Comparison of ENCODE assay signal across 11 cellular contexts in the genomic region with DNA sequence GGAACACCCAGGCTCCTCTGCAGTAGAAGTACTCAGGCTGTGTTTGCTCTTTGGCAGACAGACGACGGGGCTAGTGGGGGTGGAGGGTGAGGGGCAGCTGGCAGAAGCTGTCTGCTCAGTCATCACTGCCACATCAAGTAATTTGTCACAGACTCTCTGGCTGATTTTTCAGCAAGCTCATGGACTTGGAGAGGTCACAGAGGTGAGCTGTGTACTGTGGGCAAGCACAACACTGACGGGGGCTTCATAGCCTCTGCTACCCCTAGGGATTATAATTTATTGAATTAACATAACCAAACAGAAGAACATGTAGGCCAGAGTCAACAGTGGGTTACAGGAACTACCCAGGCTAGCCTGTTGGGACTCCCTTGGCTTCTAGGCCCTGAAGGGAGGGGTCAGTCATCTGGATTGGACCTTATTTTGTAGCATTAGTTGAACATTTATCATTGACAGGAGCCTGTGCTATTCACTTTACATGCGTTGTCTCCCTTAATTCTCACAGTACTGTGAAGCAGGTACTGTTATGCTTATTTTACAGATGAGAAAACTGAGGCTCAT. TPM values are rescaled to one million over a fixed set of nuclear protein-coding genes. Genes with fewer than 3 reads are reported as not detected.
A peak's percentile ranks its signal among the peaks of the same experiment; 100 is the strongest.
DNase-seq lines count a peak whose midpoint lies in the region; ATAC-seq lines count a peak whose summit lies in the region.
"Had no signal": no experiment of that assay in that cellular context is flagged by ENCODE, and none has a peak within 500 bp of the region (broad histone marks: within the 10 kb centered on the region; RNA-seq: fewer than 3 reads in every experiment).

No MANE protein-coding gene starts in this region.

- H3K4me1 ChIP-seq in skeletal muscle tissue (ENCODE audit: control insufficient read depth in 3 of 3, insufficient read depth in 3 of 3, low read length in 3 of 3), result peaks cover 0 to 5% (median 3%) of the 10 kb centered on the region in 3 donors

- H3K9ac ChIP-seq in skeletal muscle tissue (ENCODE audit: low read depth in 1 of 3, low read length in 3 of 3), result no peak overlapping the region

- peak; percentile 97 for ATAC-seq in left ventricle myocardium superior
- ATAC-seq in HG03280 (IDR thresholded peaks at IDR 0.05; ENCODE audit: unreplicated experiment), result no peak
- ATAC-seq in GM18907 (IDR thresholded peaks at IDR 0.05; ENCODE audit: unreplicated experiment), result no peak

- DNase-seq in NCI-H2081 (lab: John Stamatoyannopoulos, UW) (peak; percentile 14 to 45), NCI-H2081 treated with DMSO at 0.1 percent for 48 hours (lab: John Stamatoyannopoulos, UW) (no peak), NCI-H69 (lab: John Stamatoyannopoulos, UW) (peak; percentile 88), left ventricle myocardium superior (peak; percentile 67), germinal center (ENCODE audit: low spot score) (no peak)
- DNase-seq: naive B cell; RPMI8226; stimulated activated CD4-positive, alpha-beta T cell treated with anti-CD3 and anti-CD28 coated beads, Interleukin-1b, Interleukin-23, amount 100 ng/mL, for 48 hours had no signal

- peaks cover 5 to 19% (median 13%) of the 10 kb centered on the region in 3 donors for H3K36me3 ChIP-seq in skeletal muscle tissue (ENCODE audit: control insufficient read depth in 3 of 3, insufficient read depth in 3 of 3, low read length in 3 of 3)

- no peaks in the 10 kb centered on the region for H3K27me3 ChIP-seq in skeletal muscle tissue (ENCODE audit: control insufficient read depth in 3 of 3, insufficient read depth in 3 of 3, low read length in 3 of 3)

- peak overlapping the region; percentile 44 for H3K27ac ChIP-seq in skeletal muscle tissue (ENCODE audit: low read depth, low read length)

- intact Hi-C loops in left ventricle myocardium superior (cut with micrococcal nuclease), result no loop called here

- no peak overlapping the region for H3K4me3 ChIP-seq in skeletal muscle tissue (ENCODE audit: low read length in 3 of 3)

- no peaks in the 10 kb centered on the region for H3K9me3 ChIP-seq in skeletal muscle tissue (ENCODE audit: control insufficient read depth in 3 of 3, low read length in 3 of 3)

RNA-seq across cellular contexts. Expression of gene KREMEN1, which starts 56.9 kb away (rescaled TPM):
- total RNA-seq in left ventricle myocardium superior (68.2 TPM), skeletal muscle tissue (43.8 TPM)

Comparison
In these comparisons a context has a peak if more than half of its experiments do, and no peak if none do; other contexts are left out.
1. DNase-seq: peak in NCI-H2081 (2 of 2), NCI-H69 (single experiment) and left ventricle myocardium superior (single experiment); none in NCI-H2081 treated with DMSO at 0.1 percent for 48 hours (single experiment) and germinal center (single experiment).